ENCODE assay signal across 1 cellular context in the genomic region with DNA sequence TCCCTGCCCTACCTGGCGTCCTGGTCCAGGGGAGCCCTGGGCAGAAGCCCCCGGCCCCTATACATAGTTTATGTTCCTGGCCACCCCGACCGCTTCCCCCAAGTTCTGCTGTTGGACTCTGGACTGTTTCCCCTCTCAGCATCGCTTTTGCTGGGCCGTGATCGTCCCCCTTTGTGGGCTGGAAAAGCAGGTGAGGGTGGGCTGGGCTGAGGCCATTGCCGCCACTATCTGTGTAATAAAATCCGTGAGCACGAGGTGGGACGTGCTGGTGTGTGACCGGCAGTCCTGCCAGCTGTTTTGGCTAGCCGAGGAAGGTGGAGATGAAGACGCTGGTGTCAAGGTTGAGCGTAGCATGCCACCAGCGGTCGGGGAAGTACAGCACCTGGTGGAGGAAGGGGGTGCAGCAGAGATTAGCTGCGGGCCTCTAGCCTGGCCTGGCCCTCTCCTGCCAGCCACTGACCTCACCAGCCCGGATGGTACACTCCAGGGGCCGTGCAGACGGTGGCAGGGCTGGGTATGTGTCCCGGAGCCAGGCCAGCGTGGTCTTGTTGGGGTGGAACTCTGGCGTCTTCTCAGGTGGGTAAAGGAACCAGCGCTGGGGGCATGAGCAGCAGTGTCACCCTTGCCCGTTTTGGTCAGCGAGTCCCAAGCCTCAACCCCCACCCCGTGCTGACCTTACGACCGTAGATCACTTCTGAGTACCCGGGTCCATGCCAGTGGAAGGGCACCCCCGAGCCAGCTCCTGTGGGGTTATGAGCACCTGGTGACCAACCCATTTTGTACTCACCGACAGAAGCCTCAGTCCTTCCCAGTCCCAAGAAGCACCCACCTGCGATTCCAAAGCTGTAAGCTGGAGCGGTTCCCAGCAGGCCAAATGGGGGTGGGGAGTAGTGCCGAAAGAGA.
TF ChIP-seq lines count a peak whose summit lies in the region.

No MANE protein-coding gene starts in this region.

TF ChIP-seq in K562, 482 proteins besides CTCF, POLR2A, EP300 and RAD21 (continued from another document):
- TF ChIP-seq, protein P1, sequence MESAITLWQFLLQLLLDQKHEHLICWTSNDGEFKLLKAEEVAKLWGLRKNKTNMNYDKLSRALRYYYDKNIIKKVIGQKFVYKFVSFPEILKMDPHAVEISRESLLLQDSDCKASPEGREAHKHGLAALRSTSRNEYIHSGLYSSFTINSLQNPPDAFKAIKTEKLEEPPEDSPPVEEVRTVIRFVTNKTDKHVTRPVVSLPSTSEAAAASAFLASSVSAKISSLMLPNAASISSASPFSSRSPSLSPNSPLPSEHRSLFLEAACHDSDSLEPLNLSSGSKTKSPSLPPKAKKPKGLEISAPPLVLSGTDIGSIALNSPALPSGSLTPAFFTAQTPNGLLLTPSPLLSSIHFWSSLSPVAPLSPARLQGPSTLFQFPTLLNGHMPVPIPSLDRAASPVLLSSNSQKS (CRISPR knock-in tag; IDR thresholded peaks at IDR 0.05): no peak
- TF ChIP-seq CBX1 (IDR thresholded peaks at IDR 0.05; ENCODE audit: low read depth) (peak; percentile 53; the same call in 1 of the 2 replicates), KHSRP (IDR thresholded peaks at IDR 0.05) (no peak), PCBP1 (IDR thresholded peaks at IDR 0.05; ENCODE audit: low read depth, low read length, poor library complexity, severe bottlenecking) (peak; percentile 50), ZNF146 (CRISPR knock-in tag; IDR thresholded peaks at IDR 0.05; ENCODE audit: unreplicated experiment) (no peak), BMI1 (IDR thresholded peaks at IDR 0.05; ENCODE audit: low read length) (no peak), NFATC3 (IDR thresholded peaks at IDR 0.05) (no peak), ZNF124 (CRISPR knock-in tag; IDR thresholded peaks at IDR 0.05) (no peak), RBFOX2 (IDR thresholded peaks at IDR 0.05; ENCODE audit: low read depth, low read length) (peak; percentile 13), TRIM24 (IDR thresholded peaks at IDR 0.05) (no peak), U2AF2 (optimal IDR thresholded peaks at IDR 0.05; ENCODE audit: low read depth, low read length) (no peak), TOE1 (IDR thresholded peaks at IDR 0.05; ENCODE audit: borderline replicate concordance) (no peak), TOE1 (CRISPR knock-in tag; IDR thresholded peaks at IDR 0.05; ENCODE audit: borderline replicate concordance, low read depth) (no peak), TEAD2 (tag; IDR thresholded peaks at IDR 0.05) (no peak), YBX1 (IDR thresholded peaks at IDR 0.05) (no peak), ILK (tag; IDR thresholded peaks at IDR 0.05; ENCODE audit: borderline replicate concordance, low read depth) (no peak)
- TF ChIP-seq, protein P2, sequence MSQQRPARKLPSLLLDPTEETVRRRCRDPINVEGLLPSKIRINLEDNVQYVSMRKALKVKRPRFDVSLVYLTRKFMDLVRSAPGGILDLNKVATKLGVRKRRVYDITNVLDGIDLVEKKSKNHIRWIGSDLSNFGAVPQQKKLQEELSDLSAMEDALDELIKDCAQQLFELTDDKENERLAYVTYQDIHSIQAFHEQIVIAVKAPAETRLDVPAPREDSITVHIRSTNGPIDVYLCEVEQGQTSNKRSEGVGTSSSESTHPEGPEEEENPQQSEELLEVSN (IDR thresholded peaks at IDR 0.05; ENCODE audit: borderline replicate concordance in 1 of 2, extremely low read depth in 1 of 2, insufficient read depth in 1 of 2, insufficient read length in 1 of 2, low read depth in 1 of 2, low read length in 1 of 2, poor library complexity in 1 of 2, severe bottlenecking in 1 of 2): peak in 1 of 2 experiments; percentile 6
- TF ChIP-seq, protein P3, sequence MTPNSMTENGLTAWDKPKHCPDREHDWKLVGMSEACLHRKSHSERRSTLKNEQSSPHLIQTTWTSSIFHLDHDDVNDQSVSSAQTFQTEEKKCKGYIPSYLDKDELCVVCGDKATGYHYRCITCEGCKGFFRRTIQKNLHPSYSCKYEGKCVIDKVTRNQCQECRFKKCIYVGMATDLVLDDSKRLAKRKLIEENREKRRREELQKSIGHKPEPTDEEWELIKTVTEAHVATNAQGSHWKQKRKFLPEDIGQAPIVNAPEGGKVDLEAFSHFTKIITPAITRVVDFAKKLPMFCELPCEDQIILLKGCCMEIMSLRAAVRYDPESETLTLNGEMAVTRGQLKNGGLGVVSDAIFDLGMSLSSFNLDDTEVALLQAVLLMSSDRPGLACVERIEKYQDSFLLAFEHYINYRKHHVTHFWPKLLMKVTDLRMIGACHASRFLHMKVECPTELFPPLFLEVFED (CRISPR knock-in tag; conservative IDR thresholded peaks at IDR 0.05): no peak
- TF ChIP-seq, protein P4, sequence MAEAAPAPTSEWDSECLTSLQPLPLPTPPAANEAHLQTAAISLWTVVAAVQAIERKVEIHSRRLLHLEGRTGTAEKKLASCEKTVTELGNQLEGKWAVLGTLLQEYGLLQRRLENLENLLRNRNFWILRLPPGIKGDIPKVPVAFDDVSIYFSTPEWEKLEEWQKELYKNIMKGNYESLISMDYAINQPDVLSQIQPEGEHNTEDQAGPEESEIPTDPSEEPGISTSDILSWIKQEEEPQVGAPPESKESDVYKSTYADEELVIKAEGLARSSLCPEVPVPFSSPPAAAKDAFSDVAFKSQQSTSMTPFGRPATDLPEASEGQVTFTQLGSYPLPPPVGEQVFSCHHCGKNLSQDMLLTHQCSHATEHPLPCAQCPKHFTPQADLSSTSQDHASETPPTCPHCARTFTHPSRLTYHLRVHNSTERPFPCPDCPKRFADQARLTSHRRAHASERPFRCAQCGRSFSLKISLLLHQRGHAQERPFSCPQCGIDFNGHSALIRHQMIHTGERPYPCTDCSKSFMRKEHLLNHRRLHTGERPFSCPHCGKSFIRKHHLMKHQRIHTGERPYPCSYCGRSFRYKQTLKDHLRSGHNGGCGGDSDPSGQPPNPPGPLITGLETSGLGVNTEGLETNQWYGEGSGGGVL (CRISPR knock-in tag; IDR thresholded peaks at IDR 0.05): no peak
- TF ChIP-seq, protein P5, sequence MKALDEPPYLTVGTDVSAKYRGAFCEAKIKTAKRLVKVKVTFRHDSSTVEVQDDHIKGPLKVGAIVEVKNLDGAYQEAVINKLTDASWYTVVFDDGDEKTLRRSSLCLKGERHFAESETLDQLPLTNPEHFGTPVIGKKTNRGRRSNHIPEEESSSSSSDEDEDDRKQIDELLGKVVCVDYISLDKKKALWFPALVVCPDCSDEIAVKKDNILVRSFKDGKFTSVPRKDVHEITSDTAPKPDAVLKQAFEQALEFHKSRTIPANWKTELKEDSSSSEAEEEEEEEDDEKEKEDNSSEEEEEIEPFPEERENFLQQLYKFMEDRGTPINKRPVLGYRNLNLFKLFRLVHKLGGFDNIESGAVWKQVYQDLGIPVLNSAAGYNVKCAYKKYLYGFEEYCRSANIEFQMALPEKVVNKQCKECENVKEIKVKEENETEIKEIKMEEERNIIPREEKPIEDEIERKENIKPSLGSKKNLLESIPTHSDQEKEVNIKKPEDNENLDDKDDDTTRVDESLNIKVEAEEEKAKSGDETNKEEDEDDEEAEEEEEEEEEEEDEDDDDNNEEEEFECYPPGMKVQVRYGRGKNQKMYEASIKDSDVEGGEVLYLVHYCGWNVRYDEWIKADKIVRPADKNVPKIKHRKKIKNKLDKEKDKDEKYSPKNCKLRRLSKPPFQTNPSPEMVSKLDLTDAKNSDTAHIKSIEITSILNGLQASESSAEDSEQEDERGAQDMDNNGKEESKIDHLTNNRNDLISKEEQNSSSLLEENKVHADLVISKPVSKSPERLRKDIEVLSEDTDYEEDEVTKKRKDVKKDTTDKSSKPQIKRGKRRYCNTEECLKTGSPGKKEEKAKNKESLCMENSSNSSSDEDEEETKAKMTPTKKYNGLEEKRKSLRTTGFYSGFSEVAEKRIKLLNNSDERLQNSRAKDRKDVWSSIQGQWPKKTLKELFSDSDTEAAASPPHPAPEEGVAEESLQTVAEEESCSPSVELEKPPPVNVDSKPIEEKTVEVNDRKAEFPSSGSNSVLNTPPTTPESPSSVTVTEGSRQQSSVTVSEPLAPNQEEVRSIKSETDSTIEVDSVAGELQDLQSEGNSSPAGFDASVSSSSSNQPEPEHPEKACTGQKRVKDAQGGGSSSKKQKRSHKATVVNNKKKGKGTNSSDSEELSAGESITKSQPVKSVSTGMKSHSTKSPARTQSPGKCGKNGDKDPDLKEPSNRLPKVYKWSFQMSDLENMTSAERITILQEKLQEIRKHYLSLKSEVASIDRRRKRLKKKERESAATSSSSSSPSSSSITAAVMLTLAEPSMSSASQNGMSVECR (CRISPR knock-in tag; IDR thresholded peaks at IDR 0.05): 0 out of 2 replicates have a peak, but pooled peaks have one; percentile 22
- TF ChIP-seq, protein P6, sequence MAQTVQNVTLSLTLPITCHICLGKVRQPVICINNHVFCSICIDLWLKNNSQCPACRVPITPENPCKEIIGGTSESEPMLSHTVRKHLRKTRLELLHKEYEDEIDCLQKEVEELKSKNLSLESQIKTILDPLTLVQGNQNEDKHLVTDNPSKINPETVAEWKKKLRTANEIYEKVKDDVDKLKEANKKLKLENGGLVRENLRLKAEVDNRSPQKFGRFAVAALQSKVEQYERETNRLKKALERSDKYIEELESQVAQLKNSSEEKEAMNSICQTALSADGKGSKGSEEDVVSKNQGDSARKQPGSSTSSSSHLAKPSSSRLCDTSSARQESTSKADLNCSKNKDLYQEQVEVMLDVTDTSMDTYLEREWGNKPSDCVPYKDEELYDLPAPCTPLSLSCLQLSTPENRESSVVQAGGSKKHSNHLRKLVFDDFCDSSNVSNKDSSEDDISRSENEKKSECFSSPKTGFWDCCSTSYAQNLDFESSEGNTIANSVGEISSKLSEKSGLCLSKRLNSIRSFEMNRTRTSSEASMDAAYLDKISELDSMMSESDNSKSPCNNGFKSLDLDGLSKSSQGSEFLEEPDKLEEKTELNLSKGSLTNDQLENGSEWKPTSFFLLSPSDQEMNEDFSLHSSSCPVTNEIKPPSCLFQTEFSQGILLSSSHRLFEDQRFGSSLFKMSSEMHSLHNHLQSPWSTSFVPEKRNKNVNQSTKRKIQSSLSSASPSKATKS (CRISPR knock-in tag; IDR thresholded peaks at IDR 0.05): no peak
TF ChIP-seq in K562: peak in this region for 9.
